12 cellular contexts compared by ENCODE assay signal in the genomic region with DNA sequence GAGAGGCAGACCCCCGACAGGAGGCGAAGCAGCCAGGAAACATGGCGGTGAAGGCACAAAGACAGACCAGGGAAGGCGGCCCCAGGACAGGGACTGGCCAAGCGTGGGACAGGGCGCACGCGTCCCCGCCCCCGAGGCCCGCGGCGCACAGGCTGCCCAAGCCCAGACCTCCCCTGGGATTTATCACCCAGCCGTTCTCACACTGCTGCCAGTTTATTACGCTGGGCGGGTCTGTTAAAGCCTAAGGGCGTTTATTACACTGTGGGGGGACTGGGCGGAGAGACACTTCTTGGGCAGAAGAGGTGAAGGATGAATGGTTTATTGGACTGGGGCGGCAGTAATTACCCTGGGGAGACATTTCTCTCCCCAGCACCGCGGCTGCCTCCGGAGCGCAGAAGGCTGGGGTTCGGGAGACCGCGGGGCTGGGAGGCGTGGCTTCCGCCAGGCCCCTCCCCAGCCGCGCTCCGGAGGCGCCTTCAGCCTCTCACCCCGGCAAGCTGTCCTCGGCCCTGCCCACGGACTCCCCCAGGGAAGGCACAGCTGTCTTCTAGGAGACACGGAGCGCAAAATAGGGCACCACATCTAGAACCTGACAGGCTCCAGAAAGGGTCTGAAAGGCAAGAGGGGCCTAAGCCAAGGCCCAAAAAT. TPM values are rescaled to one million over a fixed set of nuclear protein-coding genes. Genes with fewer than 3 reads are reported as not detected.
DNase-seq lines count a peak whose midpoint lies in the region; ATAC-seq and TF ChIP-seq lines count a peak whose summit lies in the region.
"Had no signal": no experiment of that assay in that cellular context is flagged by ENCODE, and none has a peak within 500 bp of the region (broad histone marks: within the 10 kb centered on the region; RNA-seq: fewer than 3 reads in every experiment).

No MANE protein-coding gene starts in this region.

- peak overlapping the region; percentile 55 for H3K4me2 ChIP-seq in trophoblast cell (ENCODE audit: low read length)

- no peak overlapping the region for H2BK5ac ChIP-seq in trophoblast cell (ENCODE audit: low read depth, low read length, poor library complexity)

- intact Hi-C loops in heart right ventricle (cut with DNase I): loop anchor here in 1 of 10 donors (10.0 kb wide), 1 partner anchor 73 kb away; no protein-coding TSS in a partner anchor

- H3K4me1 ChIP-seq in heart right ventricle (peaks cover 0 to 11% (median 3%) of the 10 kb centered on the region in 9 donors), trophoblast cell (ENCODE audit: control insufficient read depth in 1 of 2, insufficient read depth in 2 of 2, low read length in 2 of 2) (peaks cover 4% of the 10 kb centered on the region in 2 experiments)
- H3K4me1 ChIP-seq: foreskin keratinocyte had no signal

- H2AK5ac ChIP-seq in trophoblast cell (ENCODE audit: low read length): no peak overlapping the region

- DNase-seq in DMS79 (lab: John Stamatoyannopoulos, UW) (peak; percentile 75), NCI-H2227 (lab: John Stamatoyannopoulos, UW; ENCODE audit: unreplicated experiment) (peak; percentile 93), heart right ventricle (no peak), trophoblast cell (no peak), NOMO-1 treated with DMSO at 0.1 percent for 48 hours (lab: John Stamatoyannopoulos, UW; ENCODE audit: unreplicated experiment) (no peak)
- DNase-seq: DND-41, foreskin keratinocyte, MG63, occipital lobe had no signal

- H3K36me3 ChIP-seq in heart right ventricle (no peaks in the 10 kb centered on the region), trophoblast cell (ENCODE audit: control insufficient read depth in 1 of 2, insufficient read depth in 2 of 2, low read length in 2 of 2) (no peaks in the 10 kb centered on the region)
- H3K36me3 ChIP-seq: MG63 had no signal

- no peak overlapping the region for H3K23ac ChIP-seq in trophoblast cell (ENCODE audit: low read length)

- no peak overlapping the region for H3K18ac ChIP-seq in trophoblast cell (ENCODE audit: low read length)

- H3K79me2 ChIP-seq in trophoblast cell (ENCODE audit: control insufficient read depth, insufficient read depth, low read length, poor library complexity): no peaks in the 10 kb centered on the region

- no peak overlapping the region for H2AFZ ChIP-seq in trophoblast cell (ENCODE audit: insufficient read depth, low read length, poor library complexity)

- no peak overlapping the region for H4K12ac ChIP-seq in trophoblast cell (ENCODE audit: low read depth, low read length)

- no peak overlapping the region for H2BK120ac ChIP-seq in trophoblast cell (ENCODE audit: insufficient read depth, low read length, poor library complexity)

- no peak overlapping the region for H4K91ac ChIP-seq in trophoblast cell (ENCODE audit: low read depth, low read length)

- no peaks in the 10 kb centered on the region for H3K79me1 ChIP-seq in trophoblast cell (ENCODE audit: low read length)

- no peak overlapping the region for H4K8ac ChIP-seq in trophoblast cell (ENCODE audit: low read depth, low read length)

- ATAC-seq in heart right ventricle (peak in 6 of 8 donors; percentile 12 to 48 (median 30)), GM18517 (IDR thresholded peaks at IDR 0.05; ENCODE audit: unreplicated experiment) (no peak), GM21825 (IDR thresholded peaks at IDR 0.05; ENCODE audit: unreplicated experiment) (no peak), GM21576 (IDR thresholded peaks at IDR 0.05; ENCODE audit: unreplicated experiment) (no peak)
- ATAC-seq: foreskin keratinocyte had no signal

- H3K14ac ChIP-seq in trophoblast cell (ENCODE audit: low read length): no peak overlapping the region

- H3K4me3 ChIP-seq in heart right ventricle: peak overlapping the region in 5 of 10 donors; percentile 13 to 28 (median 20)
- H3K4me3 ChIP-seq in trophoblast cell (ENCODE audit: low read depth, low read length): no peak overlapping the region
- H3K4me3 ChIP-seq: MG63 had no signal

- no peak overlapping the region for H2BK12ac ChIP-seq in trophoblast cell (ENCODE audit: low read length)

- no peak overlapping the region for H3K9ac ChIP-seq in trophoblast cell (ENCODE audit: low read length)

- H3K27ac ChIP-seq in heart right ventricle: no peak overlapping the region
- H3K27ac ChIP-seq in trophoblast cell (ENCODE audit: low read depth, low read length): no peak overlapping the region
- H3K27ac ChIP-seq: foreskin keratinocyte had no signal

- no peak overlapping the region for H3K4ac ChIP-seq in trophoblast cell (ENCODE audit: low read depth, low read length)

- H3K27me3 ChIP-seq in heart right ventricle (peaks cover 5 to 77% (median 61%) of the 10 kb centered on the region in 7 donors), trophoblast cell (ENCODE audit: insufficient read depth, low read length) (peaks cover 47% of the 10 kb centered on the region)

- H3K9me3 ChIP-seq in heart right ventricle (no peaks in the 10 kb centered on the region), trophoblast cell (ENCODE audit: insufficient read depth, low read depth, low read length) (peaks cover 13% of the 10 kb centered on the region)
- H3K9me3 ChIP-seq: MG63 had no signal

- no peak for TF ChIP-seq CTCF in heart right ventricle (IDR thresholded peaks at IDR 0.05)

- WGBS in heart right ventricle, 2 donors: 12 to 22% methylated on average over 37 of the region's 37 CpGs
- WGBS in trophoblast cell (ENCODE audit: extremely low coverage, insufficient coverage, insufficient read length): no CpG with 5 or more reads among the region's 37 CpGs

RNA-seq across cellular contexts. Expression of a gene that starts 47.1 kb away (rescaled TPM):
- not detected for total RNA-seq in heart right ventricle
- not detected for polyA plus RNA-seq in heart right ventricle
- polyA plus RNA-seq in trophoblast cell (2013): not detected in 2 replicates
- total RNA-seq: foreskin keratinocyte, occipital lobe had no signal
- polyA plus RNA-seq: foreskin keratinocyte had no signal

Comparison
In these comparisons a context has a peak if more than half of its experiments do, and no peak if none do; other contexts are left out.
1. DNase-seq: peak in DMS79 (single experiment) and NCI-H2227 (single experiment); none in heart right ventricle (0 of 2), trophoblast cell (0 of 2) and NOMO-1 treated with DMSO at 0.1 percent for 48 hours (single experiment).
2. ATAC-seq: peak in heart right ventricle (6 of 8); none in GM18517 (single experiment), GM21825 (single experiment) and GM21576 (single experiment).